25 cellular contexts compared by ENCODE assay signal in the genomic region with DNA sequence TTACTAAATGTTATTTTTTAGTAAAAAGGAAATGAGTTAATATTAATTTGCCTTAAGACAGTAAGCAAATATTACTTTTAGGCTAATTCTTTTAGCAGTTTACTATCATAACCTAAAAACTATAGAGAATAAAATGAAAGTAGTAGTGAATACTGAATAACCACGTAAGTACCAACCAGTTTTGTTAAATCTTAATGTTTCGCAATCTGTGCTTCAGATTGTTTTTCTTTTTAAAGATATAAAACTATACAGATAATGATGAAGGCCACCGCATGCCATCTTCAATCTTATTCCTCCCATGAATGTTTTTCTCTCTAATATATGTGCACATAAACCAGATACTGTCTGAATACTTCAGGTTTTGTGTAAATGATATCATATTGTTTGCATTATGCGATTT. TPM values are rescaled to one million over a fixed set of nuclear protein-coding genes. Genes with fewer than 3 reads are reported as not detected.
"Had no signal": no experiment of that assay in that cellular context is flagged by ENCODE, and none has a peak within 500 bp of the region (broad histone marks: within the 10 kb centered on the region; RNA-seq: fewer than 3 reads in every experiment).

No MANE protein-coding gene starts in this region.

- H3K9me3 ChIP-seq: MG63, SK-N-SH had no signal

- H3K9me3 Mint-ChIP-seq: IgD-negative memory B cell; T-cell; T-helper 1 cell treated with Interleukin-12 subunit alpha and Interleukin-12 subunit beta and Interleukin-4 antibody, amounts not matched to agents 30 μg/mL and 1 μg/mL, for 36 hours had no signal

- H3K27ac Mint-ChIP-seq: IgD-negative memory B cell; T-cell; T-helper 1 cell treated with Interleukin-12 subunit alpha and Interleukin-12 subunit beta and Interleukin-4 antibody, amounts not matched to agents 30 μg/mL and 1 μg/mL, for 36 hours had no signal

- H3K4me2 ChIP-seq: SK-N-SH had no signal

- DNase-seq: Karpas-422, KG1, MG63, NCI-H1092 treated with DMSO at 0.1 percent for 48 hours, NCI-H1436, NCI-H187, NCI-H2029, NCI-H2081 treated with DMSO at 0.1 percent for 48 hours, NCI-H2171, NCI-H345, NCI-H524, NCI-H69, NCI-H774, PC-3, SHP77, SK-N-SH, SW 1271, T-cell had no signal

- H3K9ac ChIP-seq: SK-N-SH had no signal

- H3K36me3 ChIP-seq: MG63 had no signal

- H3K4me1 Mint-ChIP-seq: IgD-negative memory B cell, T-cell had no signal

- H3K4me3 ChIP-seq: MG63 had no signal

- H3K4me3 Mint-ChIP-seq: IgD-negative memory B cell; T-cell; T-helper 1 cell treated with Interleukin-12 subunit alpha and Interleukin-12 subunit beta and Interleukin-4 antibody, amounts not matched to agents 30 μg/mL and 1 μg/mL, for 36 hours had no signal

- ATAC-seq: Panc1, PC-3, T-cell had no signal

- H3K27me3 ChIP-seq: MG63 had no signal

- H3K27ac ChIP-seq: RWPE1 had no signal

- H3K9me2 ChIP-seq: SK-N-SH had no signal

- H3K27me3 Mint-ChIP-seq: IgD-negative memory B cell, T-cell had no signal

RNA-seq across cellular contexts. Expression of gene RRH, which starts 6.0 kb away (rescaled TPM):
- total RNA-seq: HT-29, NCI-H460, SK-MEL-5 had no signal
- polyA plus RNA-seq: IgD-negative memory B cell had no signal

RNA-seq across cellular contexts. Expression of gene LRIT3, which starts 14.2 kb away (rescaled TPM):
- total RNA-seq: HT-29, NCI-H460, SK-MEL-5 had no signal
- polyA plus RNA-seq: IgD-negative memory B cell, SK-N-SH had no signal

RNA-seq across cellular contexts. Expression of gene CFI, which starts 32.0 kb away (rescaled TPM):
- total RNA-seq: NCI-H460, PC-3 had no signal
- polyA plus RNA-seq: IgD-negative memory B cell had no signal
